In the genomic region with DNA sequence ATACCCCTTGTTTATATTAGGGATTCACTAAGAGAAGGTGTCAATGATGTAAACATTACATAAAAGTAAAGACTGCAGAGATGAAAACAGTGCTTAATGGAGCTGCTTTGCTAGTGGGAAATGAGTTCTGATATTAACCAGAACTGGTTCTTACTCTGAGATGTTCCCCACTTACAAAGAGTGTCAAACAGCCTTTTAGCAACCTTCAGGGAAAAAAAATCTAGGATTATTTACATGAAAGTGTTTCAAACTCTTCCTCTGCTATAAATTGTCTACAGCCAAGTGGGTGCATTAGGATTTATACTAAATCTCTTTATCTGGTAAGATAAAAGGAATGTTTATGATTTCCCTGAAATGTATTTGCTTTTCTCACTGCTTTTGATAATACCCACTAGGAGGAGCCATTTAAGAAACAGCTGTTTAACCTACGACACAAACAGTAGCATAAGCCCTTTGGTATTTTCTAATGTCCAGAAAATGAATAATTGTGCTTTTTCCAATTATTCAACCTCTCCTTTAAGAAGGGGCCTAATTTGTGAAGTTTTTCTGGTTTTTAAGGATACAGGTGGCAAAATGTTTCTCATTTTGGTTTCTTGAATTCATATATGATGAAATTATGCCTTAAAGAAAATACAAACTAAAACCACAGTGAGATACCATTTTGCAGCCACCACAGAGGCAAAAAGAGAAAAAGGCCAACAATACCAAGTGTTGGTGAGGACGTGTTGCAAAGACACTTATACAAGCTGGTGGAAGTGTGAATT, we compare ENCODE assay signal across 11 cellular contexts.
A peak's percentile ranks its signal among the peaks of the same experiment; 100 is the strongest.
DNase-seq lines count a peak whose midpoint lies in the region; ATAC-seq and TF ChIP-seq lines count a peak whose summit lies in the region.
"Had no signal": no experiment of that assay in that cellular context is flagged by ENCODE, and none has a peak within 500 bp of the region (broad histone marks: within the 10 kb centered on the region; RNA-seq: fewer than 3 reads in every experiment).

No MANE protein-coding gene starts in this region.

- no peaks in the 10 kb centered on the region for H3K27me3 ChIP-seq in heart right ventricle
- H3K27me3 ChIP-seq in Peyer's patch, result no peaks in the 10 kb centered on the region
- H3K27me3 ChIP-seq in foreskin keratinocyte, result no peaks in the 10 kb centered on the region
- no peaks in the 10 kb centered on the region for H3K27me3 ChIP-seq in uterus

- no peak for TF ChIP-seq POLR2A in Peyer's patch (IDR thresholded peaks at IDR 0.05)
- no peak for TF ChIP-seq POLR2A in uterus (IDR thresholded peaks at IDR 0.05)

- no peaks in the 10 kb centered on the region for H3K4me1 ChIP-seq in heart right ventricle
- no peaks in the 10 kb centered on the region for H3K4me1 ChIP-seq in Peyer's patch
- peaks cover 8% of the 10 kb centered on the region for H3K4me1 ChIP-seq in foreskin keratinocyte
- H3K4me1 ChIP-seq in uterus, result no peaks in the 10 kb centered on the region

- ATAC-seq in heart right ventricle (no peak), foreskin keratinocyte (no peak)
- ATAC-seq: activated T-cell treated with anti-CD3 and anti-CD28 coated beads, Interleukin-2, amount 50 U/mL, for 4 hours had no signal

- H3K4me3 ChIP-seq in heart right ventricle (no peak overlapping the region), Peyer's patch (no peak overlapping the region), uterus (no peak overlapping the region)

- no peak for DNase-seq in heart right ventricle
- no peak for DNase-seq in cardiac septum (ENCODE audit: low spot score)
- no peak for DNase-seq in Peyer's patch
- DNase-seq in foreskin keratinocyte, result no peak
- DNase-seq in uterus, result no peak
- no peak for DNase-seq in AG08395 (ENCODE audit: low spot score)
- DNase-seq in activated gamma-delta T cell treated with Interleukin-2 at 50 U/mL for 16 hours, result no peak
- no peak for DNase-seq in GF-D8 (lab: John Stamatoyannopoulos, UW)
- DNase-seq: activated T-cell treated with anti-CD3 and anti-CD28 coated beads, Interleukin-2, amount 50 U/mL, for 4 hours; CD8-positive, alpha-beta memory T cell; effector memory CD4-positive, alpha-beta T cell had no signal

- H3K9me3 ChIP-seq in heart right ventricle (peaks cover 0 to 3% (median 0%) of the 10 kb centered on the region in 11 donors), Peyer's patch (no peaks in the 10 kb centered on the region), uterus (no peaks in the 10 kb centered on the region)

- H3K27ac ChIP-seq in heart right ventricle (no peak overlapping the region), Peyer's patch (no peak overlapping the region), foreskin keratinocyte (no peak overlapping the region), uterus (no peak overlapping the region)

- 57 to 61% methylated on average over 2 of the region's 2 CpGs for WGBS in heart right ventricle, 2 donors

- peak in 7 of 9 donors; percentile 17 to 51 (median 40) for TF ChIP-seq CTCF in heart right ventricle (IDR thresholded peaks at IDR 0.05)
- TF ChIP-seq CTCF in Peyer's patch (IDR thresholded peaks at IDR 0.05), result peak in 5 of 6 experiments; percentile 2 to 49 (median 29)
- peak; percentile 59 for TF ChIP-seq CTCF in foreskin keratinocyte (conservative IDR thresholded peaks at IDR 0.05)
- peak in 3 of 4 experiments; percentile 8 to 20 (median 15) for TF ChIP-seq CTCF in uterus (IDR thresholded peaks at IDR 0.05)

- no peaks in the 10 kb centered on the region for H3K36me3 ChIP-seq in heart right ventricle
- no peaks in the 10 kb centered on the region for H3K36me3 ChIP-seq in Peyer's patch
- no peaks in the 10 kb centered on the region for H3K36me3 ChIP-seq in uterus

- intact Hi-C loops in heart right ventricle (cut with DNase I) (no loop called here), cardiac septum (cut with DNase I) (no loop called here), uterus (cut with DNase I; ENCODE audit: low total_unique reads) (no loop called here)
